In the genomic region with DNA sequence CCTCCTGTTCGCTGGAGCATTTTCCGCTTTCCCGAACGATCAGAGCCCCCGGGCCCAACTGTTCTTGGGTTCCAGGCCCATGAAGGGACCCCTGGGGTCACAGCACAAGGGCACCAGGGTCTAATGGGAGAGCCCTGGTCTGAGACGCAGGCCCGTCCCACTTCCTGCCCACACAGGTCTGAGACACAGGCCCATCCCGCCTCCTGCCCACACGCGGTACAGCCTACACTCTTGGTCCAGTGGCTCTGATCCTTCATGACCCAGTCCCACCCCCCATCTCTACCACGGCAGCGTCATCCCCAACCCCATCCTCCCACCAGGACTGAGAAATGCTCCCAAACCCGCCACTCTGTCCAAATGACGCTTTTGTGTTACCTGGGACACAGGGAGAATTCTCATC, we compare ENCODE assay signal across 1 cellular context.
TF ChIP-seq lines count a peak whose summit lies in the region.

No MANE protein-coding gene starts in this region.

TF ChIP-seq in K562, 482 proteins besides CTCF, POLR2A, EP300 and RAD21 (continued from another document):
- TF ChIP-seq ZNF197 (CRISPR knock-in tag; IDR thresholded peaks at IDR 0.05; ENCODE audit: low read depth) (no peak), ZNF217 (CRISPR knock-in tag; IDR thresholded peaks at IDR 0.05) (no peak), RBBP5 (IDR thresholded peaks at IDR 0.05; ENCODE audit: borderline replicate concordance, insufficient read depth, low read length, poor library complexity, severe bottlenecking) (no peak), GATA2 (CRISPR knock-in tag; IDR thresholded peaks at IDR 0.05) (no peak), SMARCE1 (IDR thresholded peaks at IDR 0.05) (no peak), C11orf30 (IDR thresholded peaks at IDR 0.05; ENCODE audit: low read depth) (no peak), SRSF1 (IDR thresholded peaks at IDR 0.05; ENCODE audit: low read depth, low read length) (no peak), NR2C1 (IDR thresholded peaks at IDR 0.05) (no peak), NR2C1 (tag; IDR thresholded peaks at IDR 0.05) (no peak), ZNF407 (IDR thresholded peaks at IDR 0.05; ENCODE audit: low read depth) (no peak)
- TF ChIP-seq, protein P1, sequence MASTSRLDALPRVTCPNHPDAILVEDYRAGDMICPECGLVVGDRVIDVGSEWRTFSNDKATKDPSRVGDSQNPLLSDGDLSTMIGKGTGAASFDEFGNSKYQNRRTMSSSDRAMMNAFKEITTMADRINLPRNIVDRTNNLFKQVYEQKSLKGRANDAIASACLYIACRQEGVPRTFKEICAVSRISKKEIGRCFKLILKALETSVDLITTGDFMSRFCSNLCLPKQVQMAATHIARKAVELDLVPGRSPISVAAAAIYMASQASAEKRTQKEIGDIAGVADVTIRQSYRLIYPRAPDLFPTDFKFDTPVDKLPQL (IDR thresholded peaks at IDR 0.05; ENCODE audit: extremely low read depth, insufficient read length): no peak
TF ChIP-seq in K562: peak in this region for 0.
